In the genomic region with DNA sequence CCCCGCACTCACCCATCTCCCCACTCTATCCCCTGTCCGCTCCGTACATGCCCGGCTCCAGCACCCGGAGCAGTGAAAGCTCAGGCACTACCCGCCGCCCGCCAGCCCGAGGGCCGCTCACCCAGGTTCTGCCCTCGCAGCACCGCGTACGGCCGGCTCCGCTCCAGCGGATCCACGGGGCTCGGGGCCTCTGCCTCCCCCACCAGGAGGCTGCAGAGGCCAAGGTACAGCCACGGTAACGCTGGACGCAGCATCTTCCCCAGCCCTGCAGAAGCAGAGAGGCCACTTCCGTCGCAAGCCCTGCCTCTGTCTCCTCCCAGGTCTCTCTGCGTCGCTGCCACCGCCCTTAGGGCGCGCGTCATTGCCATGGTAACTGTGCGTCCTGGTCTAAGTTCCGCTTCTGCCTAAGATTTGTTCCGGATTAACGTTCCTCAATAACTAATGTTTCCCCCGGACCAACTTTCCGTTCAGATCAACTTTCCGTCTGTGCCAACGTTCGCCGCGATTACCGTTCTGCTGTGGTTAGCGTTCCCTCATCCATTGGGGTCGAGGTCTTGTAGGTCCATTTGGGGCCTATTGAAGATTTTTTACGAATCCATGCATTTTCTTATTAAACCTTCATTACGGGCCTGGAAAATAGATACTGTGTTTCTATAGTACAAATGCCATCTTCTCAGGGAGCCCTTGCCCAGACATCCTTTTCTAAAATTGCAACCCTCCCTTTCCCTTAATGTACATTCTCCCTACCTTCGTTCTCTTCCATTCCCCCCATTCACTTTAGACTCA, we compare ENCODE assay signal across 8 cellular contexts. TPM values are rescaled to one million over a fixed set of nuclear protein-coding genes. Genes with fewer than 3 reads are reported as not detected.
A peak's percentile ranks its signal among the peaks of the same experiment; 100 is the strongest.
DNase-seq lines count a peak whose midpoint lies in the region; ATAC-seq and TF ChIP-seq lines count a peak whose summit lies in the region.

A gene with protein sequence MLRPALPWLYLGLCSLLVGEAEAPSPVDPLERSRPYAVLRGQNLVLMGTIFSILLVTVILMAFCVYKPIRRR (minus strand): TSS at position 281 of the 786 bp plus-strand sequence. CDS start 27 bp downstream, at position 254.

- no peaks in the 10 kb centered on the region for H3K27me3 Mint-ChIP-seq in activated naive CD8-positive, alpha-beta T cell

- POLR2A ChIA-PET in GM10248 (lab: Yijun Ruan, JAX), result no interaction called here

- peak within 1 kb of the TSS; percentile 97 for H3K4me3 ChIP-seq in ovary
- H3K4me3 ChIP-seq in tibial artery, result peak within 1 kb of the TSS; percentile 63 to 84

- no peaks in the 10 kb centered on the region for H3K36me3 Mint-ChIP-seq in activated naive CD8-positive, alpha-beta T cell

- peak within 1 kb of the TSS; percentile 93 for H3K4me3 Mint-ChIP-seq in activated naive CD8-positive, alpha-beta T cell

- peaks cover 2% of the 10 kb centered on the region for H3K4me1 ChIP-seq in ovary (ENCODE audit: insufficient read depth)
- peaks cover 5 to 25% (median 16%) of the 10 kb centered on the region in 4 donors for H3K4me1 ChIP-seq in tibial artery

- DNase-seq in GM10248 (ENCODE audit: extremely low spot score) (peak; percentile 95), NCI-H1105 (lab: John Stamatoyannopoulos, UW) (peak; percentile 97), SKM-1 treated with dmso at 0.1 percent for 144 hours (lab: John Stamatoyannopoulos, UW; ENCODE audit: unreplicated experiment) (peak; percentile 79), Right ventricle myocardium inferior (ENCODE audit: missing footprints) (peak; percentile 98), ovary (peak; percentile 90 to 95 (median 92)), tibial artery (peak; percentile 94 to 96)

- peak within 1 kb of the TSS; percentile 98 for H3K27ac Mint-ChIP-seq in activated naive CD8-positive, alpha-beta T cell

- intact Hi-C loops in Right ventricle myocardium inferior (cut with DNase I) (loop anchor here (5.0 kb wide), 1 partner anchor 51 kb away; a partner anchor contains a TSS), ovary (cut with DNase I) (no loop called here), tibial artery (cut with DNase I; ENCODE audit: low total_unique reads) (no loop called here)

- no peaks in the 10 kb centered on the region for H3K9me3 ChIP-seq in ovary
- no peaks in the 10 kb centered on the region for H3K9me3 ChIP-seq in tibial artery

- H3K9me3 Mint-ChIP-seq in activated naive CD8-positive, alpha-beta T cell (ENCODE audit: low read depth), result no peaks in the 10 kb centered on the region

- CTCF ChIA-PET in GM10248 (lab: Yijun Ruan, JAX), result interaction anchor here (1.1 to 1.2 kb wide), 2 partner anchors 17 to 383 kb away, joined by 3 read pairs; no protein-coding TSS in a partner anchor

- peaks cover 29% of the 10 kb centered on the region for H3K4me1 Mint-ChIP-seq in activated naive CD8-positive, alpha-beta T cell (ENCODE audit: low read depth)

- 1% methylated on average over 46 to 47 of the region's 47 CpGs for WGBS in ovary, 3 donors

- no peaks in the 10 kb centered on the region for H3K27me3 ChIP-seq in ovary
- H3K27me3 ChIP-seq in tibial artery, result no peaks in the 10 kb centered on the region

- no peak for TF ChIP-seq POLR2A in ovary (IDR thresholded peaks at IDR 0.05)

- TF ChIP-seq EP300 in ovary (IDR thresholded peaks at IDR 0.05), result no peak

- H3K36me3 ChIP-seq in ovary (no peaks in the 10 kb centered on the region), tibial artery (no peaks in the 10 kb centered on the region)

- TF ChIP-seq CTCF in GM10248 (IDR thresholded peaks at IDR 0.05; ENCODE audit: control extremely low read depth, extremely low read depth, low read depth, missing control alignments), result peak; percentile 25
- no peak for TF ChIP-seq CTCF in ovary (IDR thresholded peaks at IDR 0.05)
- TF ChIP-seq CTCF in tibial artery (IDR thresholded peaks at IDR 0.05), result peak in 1 of 2 experiments; percentile 6

- H3K27ac ChIP-seq in ovary (no peak within 1 kb of the TSS), tibial artery (peak within 1 kb of the TSS; percentile 55 to 71)

- ATAC-seq in HG02623 (IDR thresholded peaks at IDR 0.05; ENCODE audit: unreplicated experiment) (peak; percentile 96), Right ventricle myocardium inferior (peak; percentile 98)

RNA-seq across cellular contexts. Expression of the gene that starts here (rescaled TPM):
- total RNA-seq in Right ventricle myocardium inferior (5.3 TPM), ovary (10 to 100 TPM; 11.6 to 24.9 (median 15.3) TPM)
- 10 to 100 TPM; 17.8 to 20.5 TPM for polyA plus RNA-seq in ovary

Comparison
In these comparisons a context has a peak if more than half of its experiments do, and no peak if none do; other contexts are left out.
1. H3K27ac ChIP-seq: peak in tibial artery (2 of 2); none in ovary (0 of 2).
2. Peak in every context shown above with its lines, with median percentiles within 50 percentile points of each other: DNase-seq.